16 cellular contexts compared by ENCODE assay signal in the genomic region with DNA sequence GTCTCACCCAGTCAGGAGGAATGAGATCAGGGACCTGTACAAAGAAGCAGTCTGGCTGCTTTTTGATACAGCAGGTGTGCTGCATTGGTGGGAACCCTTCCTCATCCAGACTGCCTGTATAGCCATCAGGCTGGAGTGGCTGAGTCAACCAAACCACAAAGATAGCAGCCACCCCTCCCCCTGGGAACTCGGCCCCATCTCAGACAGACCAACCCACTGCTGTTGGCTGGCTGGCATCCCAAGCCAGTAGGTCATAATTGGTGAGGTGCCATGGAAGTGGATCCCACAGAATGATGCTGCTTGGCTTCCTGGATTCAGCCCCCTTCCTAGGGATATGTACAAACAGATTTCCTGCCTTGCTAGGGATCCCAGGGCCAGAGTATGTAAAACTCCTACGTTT.
A peak's percentile ranks its signal among the peaks of the same experiment; 100 is the strongest.
DNase-seq lines count a peak whose midpoint lies in the region; ATAC-seq, FAIRE-seq and TF ChIP-seq lines count a peak whose summit lies in the region.
"Had no signal": no experiment of that assay in that cellular context is flagged by ENCODE, and none has a peak within 500 bp of the region (broad histone marks: within the 10 kb centered on the region; RNA-seq: fewer than 3 reads in every experiment).

No MANE protein-coding gene starts in this region.

- TF ChIP-seq POLR2A in K562 (conservative IDR thresholded peaks at IDR 0.05) (no peak), stomach (IDR thresholded peaks at IDR 0.05) (no peak)

- 55% methylated on average over 2 of the region's 2 CpGs for WGBS in K562 (ENCODE audit: insufficient coverage, low coverage, missing lambda C conversion rate)
- WGBS in stomach, 5 donors: 54 to 78% (median 74%) methylated on average over 2 of the region's 2 CpGs

- no peak overlapping the region for H3K4me3 ChIP-seq in AG10803 (ENCODE audit: low read length)
- no peak overlapping the region for H3K4me3 ChIP-seq in K562
- no peak overlapping the region for H3K4me3 ChIP-seq in kidney epithelial cell (ENCODE audit: low read depth, low read length)
- no peak overlapping the region for H3K4me3 ChIP-seq in stomach
- H3K4me3 ChIP-seq: esophagus squamous epithelium, GM12878 had no signal

- H3K9me3 ChIP-seq in K562 (replicated peaks; ENCODE audit: control insufficient read depth, insufficient read depth, low read depth, low read length) (no peaks in the 10 kb centered on the region), stomach (peaks cover 0 to 7% (median 4%) of the 10 kb centered on the region in 4 donors)
- H3K9me3 ChIP-seq: esophagus squamous epithelium, neutrophil had no signal

- H3K27me3 ChIP-seq in K562 (ENCODE audit: control insufficient read depth in 2 of 2, insufficient read depth in 2 of 2, low read length in 2 of 2) (no peaks in the 10 kb centered on the region), kidney epithelial cell (ENCODE audit: control insufficient read depth, insufficient read depth, low read length) (no peaks in the 10 kb centered on the region), stomach (no peaks in the 10 kb centered on the region)
- H3K27me3 ChIP-seq: esophagus squamous epithelium, neutrophil had no signal

- H3K27ac ChIP-seq in K562 (ENCODE audit: extremely low read depth, low read depth, low read length) (no peak overlapping the region), stomach (no peak overlapping the region)
- H3K27ac ChIP-seq: esophagus squamous epithelium, neutrophil had no signal

- in situ Hi-C loops in K562 (cut with MboI): no loop called here

- H3K4me1 ChIP-seq in K562 (replicated peaks in 1 of 2; ENCODE audit: control insufficient read depth in 2 of 2, insufficient read depth in 2 of 2, low read length in 2 of 2) (no peaks in the 10 kb centered on the region; a peak in 1 of 5 replicates), stomach (no peaks in the 10 kb centered on the region)
- H3K4me1 ChIP-seq: esophagus squamous epithelium had no signal

- H2AFZ ChIP-seq in K562 (ENCODE audit: low read depth, low read length): no peak overlapping the region

- no peak for FAIRE-seq in K562 (lab: Jason Lieb, UNC)
- FAIRE-seq: GM12878, TTC549 had no signal

- H3K9ac ChIP-seq in K562 (ENCODE audit: insufficient read depth in 1 of 2, low read depth in 2 of 2, low read length in 2 of 2): no peak overlapping the region

- intact Hi-C loops in K562 (cut with micrococcal nuclease): no loop called here
- intact Hi-C loops in stomach (cut with DNase I; ENCODE audit: low total_unique reads): no loop called here

- POLR2A ChIA-PET in K562 (lab: Yijun Ruan, JAX): interaction anchor here (0.6 kb wide), 1 partner anchor 546 kb away, joined by 3 read pairs; no protein-coding TSS in a partner anchor

- peak; percentile 76 for ATAC-seq in K562
- no peak for ATAC-seq in GM18907 (IDR thresholded peaks at IDR 0.05; ENCODE audit: unreplicated experiment)
- no peak for ATAC-seq in HG03460 (IDR thresholded peaks at IDR 0.05; ENCODE audit: unreplicated experiment)
- ATAC-seq: GM12878, left colon had no signal

- H3K4me2 ChIP-seq in K562 (ENCODE audit: insufficient read depth, low read length): no peak overlapping the region

- TF ChIP-seq RAD21 in K562 (CRISPR knock-in tag; conservative IDR thresholded peaks at IDR 0.05 in 1 of 2, IDR thresholded peaks at IDR 0.05 in 1 of 2): no peak

- BruUV-seq in K562 (replicated peaks; lab: Mats Ljungman, UMichigan): no TSS peak

- no peaks in the 10 kb centered on the region for H4K20me1 ChIP-seq in K562 (replicated peaks; ENCODE audit: control insufficient read depth, insufficient read depth, low read length)

- DNase-seq in AG10803 (ENCODE audit: low read depth) (peak; percentile 73), HS-5 (ENCODE audit: low read depth) (peak; percentile 63), K562 (ENCODE audit: extremely low read depth in 1 of 4, low spot score in 3 of 4) (peak; percentile 8 to 35 (median 20)), kidney epithelial cell (ENCODE audit: low read depth) (peak; percentile 60), NCI-H187 treated with DMSO at 0.1 percent for 48 hours (lab: John Stamatoyannopoulos, UW) (no peak), stomach (no peak)
- DNase-seq: CD4-positive, alpha-beta T cell; esophagus squamous epithelium; left colon; NCI-H1417 treated with DMSO at 0.1 percent for 48 hours; stimulated activated CD4-positive, alpha-beta T cell treated with anti-CD3 and anti-CD28 coated beads, Interleukin-4, amount 100 ng/mL, for 1 hour had no signal

- CTCF ChIA-PET in K562 (lab: Yijun Ruan, JAX; ENCODE audit: low intra/inter-chr PET ratio): no interaction called here

- H3K9me1 ChIP-seq in K562 (ENCODE audit: control insufficient read depth, insufficient read depth, low read length): no peaks in the 10 kb centered on the region

- no peaks in the 10 kb centered on the region for H3K79me2 ChIP-seq in K562 (ENCODE audit: control insufficient read depth, insufficient read depth, low read length)

- H3K36me3 ChIP-seq in K562 (ENCODE audit: control insufficient read depth, insufficient read depth, low read length) (peaks cover 29% of the 10 kb centered on the region), kidney epithelial cell (ENCODE audit: control insufficient read depth, insufficient read depth, low read length) (no peaks in the 10 kb centered on the region), stomach (peaks cover 0 to 61% (median 59%) of the 10 kb centered on the region in 4 donors)

- TF ChIP-seq EP300 in K562 (IDR thresholded peaks at IDR 0.05; ENCODE audit: low read length): no peak
- TF ChIP-seq EP300 in stomach (IDR thresholded peaks at IDR 0.05): no peak

- TF ChIP-seq CTCF in AG10803 (conservative IDR thresholded peaks at IDR 0.05; ENCODE audit: low read length) (no peak), K562 (IDR thresholded peaks at IDR 0.05 in 2 of 3, conservative IDR thresholded peaks at IDR 0.05 in 1 of 3; ENCODE audit: insufficient read depth in 2 of 3, low read depth in 1 of 3, low read length in 3 of 3) (no peak), kidney epithelial cell (IDR thresholded peaks at IDR 0.05; ENCODE audit: insufficient read depth, low read length, poor library complexity, severe bottlenecking) (no peak), stomach (IDR thresholded peaks at IDR 0.05) (no peak)

TF ChIP-seq in K562, 482 proteins besides CTCF, POLR2A, EP300 and RAD21:
- TF ChIP-seq RBBP5 (IDR thresholded peaks at IDR 0.05; ENCODE audit: borderline replicate concordance, insufficient read depth, low read length, poor library complexity, severe bottlenecking): no peak
- TF ChIP-seq JUND (IDR thresholded peaks at IDR 0.05; ENCODE audit: borderline replicate concordance, low read depth, low read length): peak; percentile 13; the same call in 1 of the 2 replicates
- peak; percentile 42; the same call in 1 of the 3 replicates for TF ChIP-seq JUND (tag; IDR thresholded peaks at IDR 0.05; ENCODE audit: borderline replicate concordance, low read depth, low read length)
- no peak for TF ChIP-seq ZFP30 (CRISPR knock-in tag; IDR thresholded peaks at IDR 0.05; ENCODE audit: borderline replicate concordance)
- peak; percentile 65 for TF ChIP-seq FOSL1 (tag; conservative IDR thresholded peaks at IDR 0.05)

Comparison
In these comparisons a context has a peak if more than half of its experiments do, and no peak if none do; other contexts are left out.
1. DNase-seq: peak in AG10803 (single experiment), HS-5 (single experiment), K562 (4 of 4) and kidney epithelial cell (single experiment); none in NCI-H187 treated with DMSO at 0.1 percent for 48 hours (single experiment) and stomach (single experiment).